21 cellular contexts compared by ENCODE assay signal in genomic region chr18:8503287-8503686, GRCh38.
"Had no signal": no experiment of that assay in that cellular context is flagged by ENCODE, and none has a peak within 500 bp of the region (broad histone marks: within the 10 kb centered on the region; RNA-seq: fewer than 3 reads in every experiment).

No MANE protein-coding gene starts in this region.

- H3K27me3 ChIP-seq: thyroid gland, upper lobe of right lung had no signal

- H3K9me3 ChIP-seq: thyroid gland, upper lobe of right lung had no signal

- H3K36me3 Mint-ChIP-seq: activated CD8-positive, alpha-beta memory T cell treated with anti-CD3 and anti-CD28 coated beads, Interleukin-2, amount 10 ng/mL, durations not matched to agents 7 days and 5 days; memory B cell; naive B cell had no signal

- DNase-seq: activated CD4-positive, alpha-beta T cell treated with anti-CD3 and anti-CD28 coated beads, Interleukin-2, amount 10 ng/mL, durations not matched to agents 7 days and 5 days; activated CD8-positive, alpha-beta memory T cell treated with anti-CD3 and anti-CD28 coated beads, Interleukin-2, amount 10 ng/mL, durations not matched to agents 7 days and 5 days; activated CD8-positive, alpha-beta T cell treated with anti-CD3 and anti-CD28 coated beads for 36 hours; activated gamma-delta T cell; activated naive CD4-positive, alpha-beta T cell treated with anti-CD3 and anti-CD28 coated beads, Interleukin-2, amount 50 U/mL, for 16 hours; activated naive CD8-positive, alpha-beta T cell treated with anti-CD3 and anti-CD28 coated beads, Interleukin-2, amount 50 U/mL, for 24 hours; activated T-cell treated with anti-CD3 and anti-CD28 coated beads for 4 hours; erythroblast; hippocampal formation; naive B cell; nucleus accumbens; right cardiac atrium; stimulated activated CD4-positive, alpha-beta T cell treated with anti-CD3 and anti-CD28 coated beads, Interleukin-12 subunit alpha, Interleukin-12 subunit beta, amount 100 ng/mL, for 4 hours; stimulated activated CD4-positive, alpha-beta T cell treated with anti-CD3 and anti-CD28 coated beads, Interleukin-4, amount 100 ng/mL, for 4 hours; stimulated activated naive CD8-positive, alpha-beta T cell treated with anti-CD3 and anti-CD28 coated beads, Interleukin-15, Interleukin-2, amounts not matched to agents 100 U/mL and 50 U/mL, for 24 hours; thyroid gland; upper lobe of right lung had no signal

- H3K4me1 ChIP-seq: parathyroid adenoma, upper lobe of right lung had no signal

- H2AFZ ChIP-seq: parathyroid adenoma had no signal

- H3K4me3 Mint-ChIP-seq: activated CD4-positive, alpha-beta T cell treated with anti-CD3 and anti-CD28 coated beads, Interleukin-2, amount 10 ng/mL, durations not matched to agents 7 days and 5 days; activated CD8-positive, alpha-beta memory T cell treated with anti-CD3 and anti-CD28 coated beads, Interleukin-2, amount 10 ng/mL, durations not matched to agents 7 days and 5 days; activated CD8-positive, alpha-beta T cell treated with anti-CD3 and anti-CD28 coated beads for 36 hours; activated naive CD8-positive, alpha-beta T cell treated with anti-CD3 and anti-CD28 coated beads, Interleukin-2, amount 50 U/mL, for 24 hours; memory B cell had no signal

- H3K4me1 Mint-ChIP-seq: activated CD4-positive, alpha-beta T cell treated with anti-CD3 and anti-CD28 coated beads, Interleukin-2, amount 10 ng/mL, durations not matched to agents 7 days and 5 days; activated CD8-positive, alpha-beta memory T cell treated with anti-CD3 and anti-CD28 coated beads, Interleukin-2, amount 10 ng/mL, durations not matched to agents 7 days and 5 days; activated naive CD8-positive, alpha-beta T cell treated with anti-CD3 and anti-CD28 coated beads, Interleukin-2, amount 50 U/mL, for 24 hours; memory B cell; naive B cell had no signal

- H3K4me3 ChIP-seq: thyroid gland, upper lobe of right lung had no signal

- H3K36me3 ChIP-seq: thyroid gland, upper lobe of right lung had no signal

- H3K27me3 Mint-ChIP-seq: activated CD8-positive, alpha-beta memory T cell treated with anti-CD3 and anti-CD28 coated beads, Interleukin-2, amount 10 ng/mL, durations not matched to agents 7 days and 5 days had no signal

- H3K27ac Mint-ChIP-seq: activated CD4-positive, alpha-beta T cell treated with anti-CD3 and anti-CD28 coated beads, Interleukin-2, amount 10 ng/mL, durations not matched to agents 7 days and 5 days; activated CD8-positive, alpha-beta memory T cell treated with anti-CD3 and anti-CD28 coated beads, Interleukin-2, amount 10 ng/mL, durations not matched to agents 7 days and 5 days; activated CD8-positive, alpha-beta T cell treated with anti-CD3 and anti-CD28 coated beads for 36 hours; activated naive CD8-positive, alpha-beta T cell treated with anti-CD3 and anti-CD28 coated beads, Interleukin-2, amount 50 U/mL, for 24 hours; memory B cell; naive B cell had no signal

- H3K27ac ChIP-seq: parathyroid adenoma, thyroid gland, upper lobe of right lung, VCaP had no signal

- H3K79me2 ChIP-seq: parathyroid adenoma had no signal

- H3K9ac ChIP-seq: parathyroid adenoma had no signal

- ATAC-seq: activated CD4-positive, CD25-positive, alpha-beta regulatory T cell treated with anti-CD3 and anti-CD28 coated beads, Interleukin-2, amount 50 U/mL, for 24 hours; activated CD8-positive, alpha-beta memory T cell treated with anti-CD3 and anti-CD28 coated beads, Interleukin-2, amount 10 ng/mL, durations not matched to agents 7 days and 5 days; activated CD8-positive, alpha-beta T cell treated with anti-CD3 and anti-CD28 coated beads for 36 hours; activated naive CD8-positive, alpha-beta T cell treated with anti-CD3 and anti-CD28 coated beads, Interleukin-2, amount 50 U/mL, for 24 hours; right cardiac atrium; stimulated activated naive CD8-positive, alpha-beta T cell treated with anti-CD3 and anti-CD28 coated beads, Interleukin-15, Interleukin-2, amounts not matched to agents 100 U/mL and 50 U/mL, for 24 hours; upper lobe of right lung had no signal

- H3K9me3 Mint-ChIP-seq: activated CD4-positive, alpha-beta T cell treated with anti-CD3 and anti-CD28 coated beads, Interleukin-2, amount 10 ng/mL, durations not matched to agents 7 days and 5 days; activated CD8-positive, alpha-beta T cell treated with anti-CD3 and anti-CD28 coated beads for 36 hours; activated naive CD8-positive, alpha-beta T cell treated with anti-CD3 and anti-CD28 coated beads, Interleukin-2, amount 50 U/mL, for 24 hours had no signal
